In genomic region chr13:79405501-79405830, GRCh38 we compare ENCODE assay signal across 8 cellular contexts. TPM values are rescaled to one million over a fixed set of nuclear protein-coding genes. Genes with fewer than 3 reads are reported as not detected.
DNase-seq lines count a peak whose midpoint lies in the region; ATAC-seq and TF ChIP-seq lines count a peak whose summit lies in the region.

No MANE protein-coding gene starts in this region.

- ATAC-seq in GM21360 (IDR thresholded peaks at IDR 0.05; ENCODE audit: unreplicated experiment), result peak; percentile 6
- peak; percentile 3 for ATAC-seq in body of pancreas
- no peak for ATAC-seq in lung (ENCODE audit: insufficient read depth, low FRiP score)

- H3K36me3 ChIP-seq in CD8-positive, alpha-beta memory T cell (ENCODE audit: insufficient read depth, low read length), result no peaks in the 10 kb centered on the region
- H3K36me3 ChIP-seq in body of pancreas (replicated peaks in 1 of 2; ENCODE audit: insufficient read depth in 1 of 2, low read depth in 2 of 2) (no peaks in the 10 kb centered on the region), lung (ENCODE audit: control insufficient read depth in 2 of 2, insufficient read depth in 2 of 2, low read length in 2 of 2) (no peaks in the 10 kb centered on the region)

- peak overlapping the region; percentile 94 for H3K27ac ChIP-seq in CD8-positive, alpha-beta memory T cell (ENCODE audit: low read depth, low read length)
- H3K27ac ChIP-seq in body of pancreas (peak overlapping the region; percentile 90 to 94 (median 92)), lung (ENCODE audit: low read depth in 1 of 2, low read length in 1 of 2) (peak overlapping the region; percentile 95 to 99)

- 1% methylated on average over 16 to 19 of the region's 19 CpGs for WGBS in body of pancreas, 2 donors
- WGBS in lung, 2 donors, result 0 to 1% methylated on average over 19 of the region's 19 CpGs

- no peaks in the 10 kb centered on the region for H3K27me3 ChIP-seq in CD8-positive, alpha-beta memory T cell (ENCODE audit: insufficient read depth, low read length, poor library complexity, severe bottlenecking)
- no peaks in the 10 kb centered on the region for H3K27me3 ChIP-seq in body of pancreas
- no peaks in the 10 kb centered on the region for H3K27me3 ChIP-seq in lung (ENCODE audit: control insufficient read depth, insufficient read depth)

- POLR2A ChIA-PET in CD8-positive, alpha-beta memory T cell (lab: Charles Lee), result interaction anchor here (0.9 to 2.3 kb wide), 4 partner anchors 11 to 76 kb away, joined by 3 to 8 read pairs (median 4); partner anchors contain the start of gene NDFIP2

- TF ChIP-seq CTCF in body of pancreas (IDR thresholded peaks at IDR 0.05) (no peak), lung (IDR thresholded peaks at IDR 0.05; ENCODE audit: control extremely low read depth, extremely low read depth) (no peak)

- DNase-seq in CD8-positive, alpha-beta memory T cell, result no peak
- DNase-seq in HK-2 (ENCODE audit: unreplicated experiment) (peak; percentile 18), body of pancreas (peak in 1 of 4 donors; percentile 28), lung (ENCODE audit: low spot score) (no peak), NCI-H1048 (lab: John Stamatoyannopoulos, UW) (no peak), epidermal melanocyte (ENCODE audit: insufficient read length, low spot score) (no peak), cerebellum (ENCODE audit: low spot score) (no peak)

- no peaks in the 10 kb centered on the region for H3K9me3 Mint-ChIP-seq in CD8-positive, alpha-beta memory T cell

- peak overlapping the region; percentile 87 for H3K4me3 ChIP-seq in CD8-positive, alpha-beta memory T cell (ENCODE audit: low read length)
- H3K4me3 ChIP-seq in body of pancreas, result peak overlapping the region; percentile 75 to 92
- H3K4me3 ChIP-seq in lung, result peak overlapping the region; percentile 95

- CTCF ChIA-PET in CD8-positive, alpha-beta memory T cell (lab: Charles Lee), result interaction anchor here (1.0 to 7.3 kb wide), 5 partner anchors 13 to 46 kb away, joined by 3 to 45 read pairs (median 4); no protein-coding TSS in a partner anchor

- no peak overlapping the region for H3K27ac Mint-ChIP-seq in CD8-positive, alpha-beta memory T cell

- no peaks in the 10 kb centered on the region for H3K27me3 Mint-ChIP-seq in CD8-positive, alpha-beta memory T cell

- H3K4me1 Mint-ChIP-seq in CD8-positive, alpha-beta memory T cell, result peaks cover 15 to 25% (median 18%) of the 10 kb centered on the region in 3 donors

- no peak overlapping the region for H3K4me3 Mint-ChIP-seq in CD8-positive, alpha-beta memory T cell

- H3K9me3 ChIP-seq in CD8-positive, alpha-beta memory T cell (ENCODE audit: low read length), result no peaks in the 10 kb centered on the region
- H3K9me3 ChIP-seq in body of pancreas, result no peaks in the 10 kb centered on the region
- H3K9me3 ChIP-seq in lung (ENCODE audit: control insufficient read depth in 2 of 2, insufficient read depth in 1 of 2, low read length in 1 of 2), result no peaks in the 10 kb centered on the region

- intact Hi-C loops in body of pancreas (cut with DNase I), result no loop called here

- H3K4me1 ChIP-seq in CD8-positive, alpha-beta memory T cell (ENCODE audit: insufficient read depth, low read length), result peaks cover 52% of the 10 kb centered on the region
- peaks cover 57% of the 10 kb centered on the region for H3K4me1 ChIP-seq in body of pancreas
- H3K4me1 ChIP-seq in lung (ENCODE audit: control insufficient read depth in 2 of 2, insufficient read depth in 2 of 2, low read length in 2 of 2), result peaks cover 0 to 19% of the 10 kb centered on the region in 2 donors

- TF ChIP-seq POLR2A in body of pancreas (IDR thresholded peaks at IDR 0.05), result no peak

- H3K36me3 Mint-ChIP-seq in CD8-positive, alpha-beta memory T cell, result peaks cover 0 to 12% (median 0%) of the 10 kb centered on the region in 3 donors

RNA-seq across cellular contexts. Expression of gene RBM26, which starts 0.6 kb away (rescaled TPM):
- 10 to 100 TPM; 59.4 to 61.7 TPM for total RNA-seq in CD8-positive, alpha-beta memory T cell
- 15.8 TPM for polyA plus RNA-seq in CD8-positive, alpha-beta memory T cell
- 10 to 100 TPM; 32.3 to 38.1 TPM for total RNA-seq in body of pancreas
- total RNA-seq in lung, result 10 to 100 TPM; 30.5 to 91.8 TPM
- polyA plus RNA-seq in lung, result 10 to 100 TPM; 12.9 to 34.0 TPM
- 71.5 TPM for total RNA-seq in cerebellum
